Comparison of ENCODE assay signal across 8 cellular contexts in genomic region chr17:7218166-7218565, GRCh38. TPM values are rescaled to one million over a fixed set of nuclear protein-coding genes. Genes with fewer than 3 reads are reported as not detected.
DNase-seq lines count a peak whose midpoint lies in the region; ATAC-seq, FAIRE-seq and TF ChIP-seq lines count a peak whose summit lies in the region.

No MANE protein-coding gene starts in this region.

- peak overlapping the region; percentile 96 for H3K4me2 ChIP-seq in A549

- H3K9me3 ChIP-seq in A549 (no peaks in the 10 kb centered on the region), HUES64 (ENCODE audit: insufficient read depth, low read depth, low read length) (no peaks in the 10 kb centered on the region), colonic mucosa (no peaks in the 10 kb centered on the region), muscle layer of duodenum (ENCODE audit: control insufficient read depth in 1 of 2, low read length in 2 of 2) (no peaks in the 10 kb centered on the region), mucosa of descending colon (no peaks in the 10 kb centered on the region)

- peak overlapping the region; percentile 47; the same call in 1 of the 2 replicates for H3K9ac ChIP-seq in HUES64 (ENCODE audit: low read depth, low read length)
- peak overlapping the region; percentile 28 to 51 for H3K9ac ChIP-seq in colonic mucosa (ENCODE audit: low read depth in 2 of 2, low read length in 2 of 2)

- WGBS in A549 (ENCODE audit: missing lambda C conversion rate): 68% methylated on average over 5 of the region's 6 CpGs
- WGBS in HUES64: 81% methylated on average over 6 of the region's 6 CpGs

- TF ChIP-seq RAD21 in A549 (conservative IDR thresholded peaks at IDR 0.05 in 1 of 2, IDR thresholded peaks at IDR 0.05 in 1 of 2): no peak

- TF ChIP-seq POLR2A in A549 (IDR thresholded peaks at IDR 0.05; ENCODE audit: low read length): no peak

- peaks cover 56% of the 10 kb centered on the region for H3K4me1 ChIP-seq in A549
- peaks cover 26% of the 10 kb centered on the region; the same call in 1 of the 2 replicates for H3K4me1 ChIP-seq in HUES64 (ENCODE audit: insufficient read depth, low read length)
- peaks cover 14% of the 10 kb centered on the region for H3K4me1 ChIP-seq in colonic mucosa
- H3K4me1 ChIP-seq in muscle layer of duodenum (ENCODE audit: control insufficient read depth in 1 of 2, insufficient read depth in 2 of 2, low read length in 2 of 2): peaks cover 29 to 59% of the 10 kb centered on the region in 2 donors
- peaks cover 52% of the 10 kb centered on the region for H3K4me1 ChIP-seq in mucosa of descending colon (ENCODE audit: low read depth)

- DNase-seq in A549 (ENCODE audit: low read depth in 1 of 2, low spot score in 1 of 2): no peak
- no peak for DNase-seq in colonic mucosa
- no peak for DNase-seq in mucosa of descending colon
- DNase-seq in SIG-M5 (lab: John Stamatoyannopoulos, UW): no peak

- CTCF ChIA-PET in A549 (lab: Yijun Ruan, JAX): interaction anchor here (0.8 to 10.0 kb wide), 5 partner anchors 19 to 173 kb away, joined by 3 to 169 read pairs (median 16); partner anchors contain the start of genes DVL2, GABARAP and PHF23

- intact Hi-C loops in colonic mucosa (cut with DNase I) (no loop called here), mucosa of descending colon (cut with DNase I, micrococcal nuclease) (no loop called here)

- H3K27me3 ChIP-seq in HUES64 (ENCODE audit: insufficient read depth, low read length): no peaks in the 10 kb centered on the region
- H3K27me3 ChIP-seq in colonic mucosa: no peaks in the 10 kb centered on the region
- H3K27me3 ChIP-seq in muscle layer of duodenum (ENCODE audit: low read depth, low read length): no peaks in the 10 kb centered on the region

- POLR2A ChIA-PET in A549 (lab: Yijun Ruan, JAX): interaction anchor here (0.5 to 1.6 kb wide), 3 partner anchors 16 to 457 kb away, joined by 3 to 10 read pairs (median 3); partner anchors contain the start of genes DVL2 and TMEM256

- ATAC-seq in A549 (no peak), GM21515 (IDR thresholded peaks at IDR 0.05; ENCODE audit: unreplicated experiment) (no peak), mucosa of descending colon (no peak), GM21423 (IDR thresholded peaks at IDR 0.05; ENCODE audit: unreplicated experiment) (no peak)

- TF ChIP-seq CTCF in A549 (IDR thresholded peaks at IDR 0.05): no peak
- no peak for TF ChIP-seq CTCF in colonic mucosa (IDR thresholded peaks at IDR 0.05)
- no peak for TF ChIP-seq CTCF in mucosa of descending colon (IDR thresholded peaks at IDR 0.05)

- H3K27ac ChIP-seq in A549 (peak overlapping the region; percentile 73 to 98; a peak in 5 of 6 replicates), HUES64 (ENCODE audit: low read depth, low read length) (peak overlapping the region; percentile 9; the same call in 1 of the 2 replicates), colonic mucosa (no peak overlapping the region), muscle layer of duodenum (ENCODE audit: low read length) (peak overlapping the region; percentile 60)

- FAIRE-seq in A549 (lab: Jason Lieb, UNC): no peak

- no peak overlapping the region for H3K4me3 ChIP-seq in A549
- peak overlapping the region; percentile 54 for H3K4me3 ChIP-seq in HUES64 (ENCODE audit: low read length)
- H3K4me3 ChIP-seq in colonic mucosa: no peak overlapping the region
- H3K4me3 ChIP-seq in muscle layer of duodenum (ENCODE audit: low read depth in 1 of 2, low read length in 2 of 2): peak overlapping the region in 1 of 2 donors; percentile 53
- no peak overlapping the region for H3K4me3 ChIP-seq in mucosa of descending colon

- H3K36me3 ChIP-seq in HUES64 (ENCODE audit: insufficient read depth, low read length): peaks cover 22% of the 10 kb centered on the region
- peaks cover 10% of the 10 kb centered on the region for H3K36me3 ChIP-seq in colonic mucosa
- peaks cover 1 to 9% of the 10 kb centered on the region in 2 donors for H3K36me3 ChIP-seq in muscle layer of duodenum (ENCODE audit: control insufficient read depth in 1 of 2, insufficient read depth in 2 of 2, low read length in 2 of 2)
- H3K36me3 ChIP-seq in mucosa of descending colon (ENCODE audit: low read depth): no peaks in the 10 kb centered on the region

- no peak for TF ChIP-seq EP300 in A549 (IDR thresholded peaks at IDR 0.05)

TF ChIP-seq in A549, 52 proteins besides CTCF, POLR2A, EP300 and RAD21:
- TF ChIP-seq CHD2 (IDR thresholded peaks at IDR 0.05; ENCODE audit: low read length, partially characterized antibody) (no peak), CEBPB (IDR thresholded peaks at IDR 0.05) (no peak), REST (IDR thresholded peaks at IDR 0.05) (no peak), FOXS1 (CRISPR knock-in tag; IDR thresholded peaks at IDR 0.05) (no peak), EHF (CRISPR knock-in tag; IDR thresholded peaks at IDR 0.05) (no peak)

RNA-seq across cellular contexts. Expression of gene DLG4, which starts 1.5 kb away (rescaled TPM):
- polyA plus RNA-seq in A549 (2011; rRNA removed) (8.3 and 9.2 TPM in 2 replicates), A549 (2017; fragmentation: RNase III; extraction: RNeasy Plus Mini Kit Qiagen cat#74134 plus additional on column Dnase treatment) (16.1 to 22.6 TPM (median 21.3 TPM) in 3 replicates)
- 10.9 and 12.1 TPM in 2 replicates for polyA plus RNA-seq in A549 (2012; cell fraction: cytosol; rRNA removed)
- 29.1 and 29.3 TPM in 2 replicates for polyA plus RNA-seq in A549 (2012; cell fraction: nucleus; rRNA removed)
- polyA minus RNA-seq in A549 (2011; rRNA and poly(A)+ RNA removed): 10.5 and 12.4 TPM in 2 replicates
- polyA plus RNA-seq in HUES64 (2013, experiment 1 of 2): 23.6 TPM
- 26.2 TPM for polyA plus RNA-seq in HUES64 (2013, experiment 2 of 2)
- total RNA-seq in colonic mucosa (1 to 10 TPM; 4.8 to 5.6 TPM), mucosa of descending colon (10 to 100 TPM in 1 of 3 donors, 1 to 10 TPM in 2; 4.1 to 34.5 (median 6.6) TPM)

RNA-seq across cellular contexts. Expression of gene ACADVL, which starts 1.6 kb away (rescaled TPM):
- polyA plus RNA-seq in A549 (2011; rRNA removed) (238 and 288 TPM in 2 replicates), A549 (2017; fragmentation: RNase III; extraction: RNeasy Plus Mini Kit Qiagen cat#74134 plus additional on column Dnase treatment) (392 to 429 TPM (median 425 TPM) in 3 replicates)
- polyA plus RNA-seq in A549 (2012; cell fraction: cytosol; rRNA removed): 382 and 426 TPM in 2 replicates
- polyA plus RNA-seq in A549 (2012; cell fraction: nucleus; rRNA removed): 3,030 and 3,491 TPM in 2 replicates
- 239 and 248 TPM in 2 replicates for polyA minus RNA-seq in A549 (2011; rRNA and poly(A)+ RNA removed)
- polyA plus RNA-seq in HUES64 (2013, experiment 1 of 2): 115 TPM
- polyA plus RNA-seq in HUES64 (2013, experiment 2 of 2): 121 TPM
- total RNA-seq in colonic mucosa (100 to 1,000 TPM; 606 to 859 TPM), mucosa of descending colon (1,000 to 10,000 TPM in 1 of 3 donors, 100 to 1,000 TPM in 2; 729 to 1,007 (median 804) TPM)

RNA-seq across cellular contexts. Expression of gene DVL2, which starts 16.2 kb away (rescaled TPM):
- polyA plus RNA-seq in A549 (2011; rRNA removed) (5.7 and 9.6 TPM in 2 replicates), A549 (2017; fragmentation: RNase III; extraction: RNeasy Plus Mini Kit Qiagen cat#74134 plus additional on column Dnase treatment) (30.7 to 40.4 TPM (median 37.7 TPM) in 3 replicates)
- 6.5 and 9.2 TPM in 2 replicates for polyA plus RNA-seq in A549 (2012; cell fraction: cytosol; rRNA removed)
- polyA plus RNA-seq in A549 (2012; cell fraction: nucleus; rRNA removed): 13.8 and 22.3 TPM in 2 replicates
- polyA minus RNA-seq in A549 (2011; rRNA and poly(A)+ RNA removed): 27.8 and 36.3 TPM in 2 replicates
- polyA plus RNA-seq in HUES64 (2013, experiment 1 of 2): 42.7 TPM
- 48.1 TPM for polyA plus RNA-seq in HUES64 (2013, experiment 2 of 2)
- total RNA-seq in colonic mucosa (10 to 100 TPM; 32.4 to 42.4 TPM), mucosa of descending colon (10 to 100 TPM; 33.4 to 52.0 (median 36.0) TPM)

RNA-seq across cellular contexts. Expression of gene PHF23, which starts 21.1 kb away (rescaled TPM):
- polyA plus RNA-seq in A549 (2011; rRNA removed): 52.1 and 61.2 TPM in 2 replicates
- polyA plus RNA-seq in A549 (2012; cell fraction: cytosol; rRNA removed): 43.2 and 48.2 TPM in 2 replicates
- polyA plus RNA-seq in A549 (2012; cell fraction: nucleus; rRNA removed): 28.6 and 32.6 TPM in 2 replicates
- 70.9 to 80.2 TPM (median 79.1 TPM) in 3 replicates for polyA plus RNA-seq in A549 (2017; fragmentation: RNase III; extraction: RNeasy Plus Mini Kit Qiagen cat#74134 plus additional on column Dnase treatment)
- polyA minus RNA-seq in A549 (2011; rRNA and poly(A)+ RNA removed): 66.5 and 74.4 TPM in 2 replicates
- polyA plus RNA-seq in HUES64 (2013, experiment 1 of 2): 62.5 TPM
- polyA plus RNA-seq in HUES64 (2013, experiment 2 of 2): 63.0 TPM
- total RNA-seq in colonic mucosa: 10 to 100 TPM; 29.8 to 38.6 TPM
- 10 to 100 TPM; 36.0 to 49.8 (median 36.8) TPM for total RNA-seq in mucosa of descending colon

RNA-seq across cellular contexts. Expression of gene GABARAP, which starts 24.1 kb away (rescaled TPM):
- 399 and 502 TPM in 2 replicates for polyA plus RNA-seq in A549 (2011; rRNA removed)
- 329 and 360 TPM in 2 replicates for polyA plus RNA-seq in A549 (2012; cell fraction: cytosol; rRNA removed)
- 93.2 and 184 TPM in 2 replicates for polyA plus RNA-seq in A549 (2012; cell fraction: nucleus; rRNA removed)
- polyA plus RNA-seq in A549 (2017; fragmentation: RNase III; extraction: RNeasy Plus Mini Kit Qiagen cat#74134 plus additional on column Dnase treatment): 431 to 510 TPM (median 504 TPM) in 3 replicates
- polyA minus RNA-seq in A549 (2011; rRNA and poly(A)+ RNA removed): 305 and 331 TPM in 2 replicates
- polyA plus RNA-seq in HUES64 (2013, experiment 1 of 2): 307 TPM
- 379 TPM for polyA plus RNA-seq in HUES64 (2013, experiment 2 of 2)
- 100 to 1,000 TPM; 378 to 513 TPM for total RNA-seq in colonic mucosa
- total RNA-seq in mucosa of descending colon: 100 to 1,000 TPM; 424 to 499 (median 484) TPM
